8 cellular contexts compared by ENCODE assay signal in genomic region chr18:80247403-80247916, GRCh38. TPM values are rescaled to one million over a fixed set of nuclear protein-coding genes. Genes with fewer than 3 reads are reported as not detected.
DNase-seq lines count a peak whose midpoint lies in the region; ATAC-seq and TF ChIP-seq lines count a peak whose summit lies in the region.

A gene with protein sequence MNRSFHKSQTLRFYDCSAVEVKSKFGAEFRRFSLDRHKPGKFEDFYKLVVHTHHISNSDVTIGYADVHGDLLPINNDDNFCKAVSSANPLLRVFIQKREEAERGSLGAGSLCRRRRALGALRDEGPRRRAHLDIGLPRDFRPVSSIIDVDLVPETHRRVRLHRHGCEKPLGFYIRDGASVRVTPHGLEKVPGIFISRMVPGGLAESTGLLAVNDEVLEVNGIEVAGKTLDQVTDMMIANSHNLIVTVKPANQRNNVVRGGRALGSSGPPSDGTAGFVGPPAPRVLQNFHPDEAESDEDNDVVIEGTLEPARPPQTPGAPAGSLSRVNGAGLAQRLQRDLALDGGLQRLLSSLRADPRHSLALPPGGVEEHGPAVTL (minus strand): TSS chr18:80247514. CDS start chr18:80247348, 166 bp downstream.

- no peak for TF ChIP-seq CTCF in BE2C (IDR thresholded peaks at IDR 0.05; ENCODE audit: low read depth, low read length)
- no peak for TF ChIP-seq CTCF in Peyer's patch (IDR thresholded peaks at IDR 0.05)
- TF ChIP-seq CTCF in neutrophil (IDR thresholded peaks at IDR 0.05): no peak

- no peaks in the 10 kb centered on the region for H3K4me1 ChIP-seq in BE2C
- H3K4me1 ChIP-seq in HUES6 (ENCODE audit: control insufficient read depth, insufficient read depth, low read length): no peaks in the 10 kb centered on the region
- H3K4me1 ChIP-seq in Peyer's patch: peaks cover 0 to 17% (median 2%) of the 10 kb centered on the region in 4 donors
- peaks cover 9 to 11% of the 10 kb centered on the region in 2 experiments for H3K4me1 ChIP-seq in neutrophil (ENCODE audit: control insufficient read depth in 1 of 2, insufficient read depth in 1 of 2, low read depth in 1 of 2, low read length in 1 of 2)

- H3K27me3 ChIP-seq in BE2C: no peaks in the 10 kb centered on the region
- peaks cover 16% of the 10 kb centered on the region; the same call in 1 of the 2 replicates for H3K27me3 ChIP-seq in HUES6 (ENCODE audit: control insufficient read depth, insufficient read depth, low read length)
- H3K27me3 ChIP-seq in Peyer's patch: peaks cover 0 to 9% of the 10 kb centered on the region in 2 donors
- peaks cover 61% of the 10 kb centered on the region for H3K27me3 ChIP-seq in neutrophil

- ATAC-seq in GM19438 (IDR thresholded peaks at IDR 0.05; ENCODE audit: low read depth, unreplicated experiment): peak; percentile 63

- TF ChIP-seq POLR2A in Peyer's patch (IDR thresholded peaks at IDR 0.05): no peak

- DNase-seq in BE2C: peak; percentile 79
- peak; percentile 50 to 86 (median 81) for DNase-seq in Peyer's patch
- peak; percentile 39 for DNase-seq in activated gamma-delta T cell treated with anti-CD3 and anti-CD28 coated beads, Interleukin-2, amount 50 U/mL, for 16 hours (ENCODE audit: low read depth)
- peak; percentile 89 for DNase-seq in germinal center (ENCODE audit: low spot score)
- DNase-seq in stromal cell of bone marrow (ENCODE audit: low read depth): peak; percentile 41

- H3K9me3 ChIP-seq in BE2C (no peaks in the 10 kb centered on the region), HUES6 (ENCODE audit: control insufficient read depth, insufficient read depth, low read depth, low read length) (no peaks in the 10 kb centered on the region), Peyer's patch (no peaks in the 10 kb centered on the region), neutrophil (no peaks in the 10 kb centered on the region)

- H3K36me3 ChIP-seq in BE2C (no peaks in the 10 kb centered on the region), HUES6 (ENCODE audit: control insufficient read depth, insufficient read depth, low read length) (no peaks in the 10 kb centered on the region), Peyer's patch (no peaks in the 10 kb centered on the region), neutrophil (no peaks in the 10 kb centered on the region)

- H3K27ac ChIP-seq in HUES6 (ENCODE audit: low read depth, low read length): peak within 1 kb of the TSS; percentile 38; the same call in 1 of the 2 replicates
- H3K27ac ChIP-seq in Peyer's patch: peak within 1 kb of the TSS in 3 of 4 donors; percentile 35 to 62 (median 49)
- H3K27ac ChIP-seq in neutrophil: no peak within 1 kb of the TSS

- peak within 1 kb of the TSS; percentile 46 for H3K9ac ChIP-seq in HUES6 (ENCODE audit: low read length)

- peak within 1 kb of the TSS; percentile 45 for H3K4me3 ChIP-seq in BE2C (ENCODE audit: low read depth, low read length)
- peak within 1 kb of the TSS; percentile 78 for H3K4me3 ChIP-seq in HUES6 (ENCODE audit: low read depth, low read length)
- H3K4me3 ChIP-seq in Peyer's patch: peak within 1 kb of the TSS; percentile 49 to 95 (median 69)
- peak within 1 kb of the TSS; percentile 37 to 57 for H3K4me3 ChIP-seq in neutrophil (ENCODE audit: low read depth in 1 of 2, low read length in 1 of 2)

RNA-seq across cellular contexts. Expression of the gene that starts here (rescaled TPM):
- 2.8 TPM for polyA plus RNA-seq in BE2C (2012; ENCODE audit: insufficient read depth, insufficient read length, low read depth)
- 1 to 10 TPM; 2.5 to 6.6 (median 3.6) TPM for total RNA-seq in Peyer's patch

Comparison
In these comparisons a context has a peak if more than half of its experiments do, and no peak if none do; other contexts are left out.
1. DNase-seq: peak in every context shown above with its lines; median percentile 89 in germinal center; 81 in Peyer's patch; 79 in BE2C; 41 in stromal cell of bone marrow; 39 in activated gamma-delta T cell treated with anti-CD3 and anti-CD28 coated beads, Interleukin-2, amount 50 U/mL, for 16 hours.